34 cellular contexts compared by ENCODE assay signal in genomic region chr18:57091231-57091630, GRCh38. TPM values are rescaled to one million over a fixed set of nuclear protein-coding genes. Genes with fewer than 3 reads are reported as not detected.
"Had no signal": no experiment of that assay in that cellular context is flagged by ENCODE, and none has a peak within 500 bp of the region (broad histone marks: within the 10 kb centered on the region; RNA-seq: fewer than 3 reads in every experiment).

No MANE protein-coding gene starts in this region.

- H3K36me3 ChIP-seq: ascending aorta, cardiac muscle cell had no signal

- DNase-seq: activated B cell treated with CpG ODN at 0.5 μM for 24 hours; activated CD4-positive, alpha-beta memory T cell treated with anti-CD3 and anti-CD28 coated beads for 36 hours; activated CD4-positive, alpha-beta T cell treated with anti-CD3 and anti-CD28 coated beads for 4 hours; activated CD4-positive, alpha-beta T cell treated with anti-CD3 and anti-CD28 coated beads, Interleukin-2, amount 10 ng/mL, durations not matched to agents 24 days and 14 days; activated CD4-positive, alpha-beta T cell treated with anti-CD3 and anti-CD28 coated beads, Interleukin-2, amount 50 U/mL, for 1 hour; activated CD4-positive, alpha-beta T cell treated with anti-CD3 and anti-CD28 coated beads, Interleukin-2, amount 50 U/mL, for 4 hours; activated CD4-positive, CD25-positive, alpha-beta regulatory T cell treated with anti-CD3 and anti-CD28 coated beads, Interleukin-2, amount 50 U/mL, for 72 hours; activated CD8-positive, alpha-beta memory T cell treated with anti-CD3 and anti-CD28 coated beads, Interleukin-2, amount 50 U/mL, for 4 hours; activated CD8-positive, alpha-beta T cell treated with anti-CD3 and anti-CD28 coated beads for 36 hours; activated effector memory CD4-positive, alpha-beta T cell treated with Interleukin-2 at 50 U/mL for 16 hours; activated gamma-delta T cell; activated naive CD4-positive, alpha-beta T cell treated with anti-CD3 and anti-CD28 coated beads, Interleukin-2, amount 10 ng/mL, durations not matched to agents 7 days and 5 days; activated naive CD4-positive, alpha-beta T cell treated with Interleukin-2 at 50 U/mL for 16 hours; activated naive CD8-positive, alpha-beta T cell treated with anti-CD3 and anti-CD28 coated beads, Interleukin-2, amount 10 ng/mL, durations not matched to agents 7 days and 5 days; activated naive CD8-positive, alpha-beta T cell treated with anti-CD3 and anti-CD28 coated beads, Interleukin-2, amount 50 U/mL, for 24 hours; activated T-cell treated with anti-CD3 and anti-CD28 coated beads for 4 hours; activated T-cell treated with anti-CD3 and anti-CD28 coated beads, Interleukin-2, amount 50 U/mL, for 1 hour; activated T-cell treated with anti-CD3 and anti-CD28 coated beads, Interleukin-2, amount 50 U/mL, for 4 hours; amygdala; anterior cingulate cortex; caudate nucleus; cerebellar nuclear complex; T-helper 17 cell; T-helper 9 cell had no signal

- H3K27ac ChIP-seq: ascending aorta, cardiac muscle cell, VCaP had no signal

- H3K27me3 ChIP-seq: ascending aorta, cardiac muscle cell had no signal

- FAIRE-seq: bronchial epithelial cell, colon, TTC549 had no signal

- H3K9me3 ChIP-seq: ascending aorta had no signal

- H3K4me3 ChIP-seq: ascending aorta, cardiac muscle cell had no signal

- H3K4me1 ChIP-seq: ascending aorta had no signal

- ATAC-seq: activated CD8-positive, alpha-beta T cell treated with anti-CD3 and anti-CD28 coated beads for 36 hours; activated naive CD8-positive, alpha-beta T cell treated with anti-CD3 and anti-CD28 coated beads, Interleukin-2, amount 50 U/mL, for 24 hours; activated T-cell treated with anti-CD3 and anti-CD28 coated beads, Interleukin-2, amount 50 U/mL, for 4 hours; T-helper 17 cell had no signal

RNA-seq across cellular contexts. Expression of gene BOD1L2, which starts 55.7 kb away (rescaled TPM):
- total RNA-seq: activated B cell treated with CpG ODN at 0.5 μM for 24 hours; activated CD4-positive, alpha-beta memory T cell treated with anti-CD3 and anti-CD28 coated beads for 36 hours; activated CD4-positive, alpha-beta T cell treated with anti-CD3 and anti-CD28 coated beads, Interleukin-2, amount 10 ng/mL, durations not matched to agents 24 days and 14 days; activated CD8-positive, alpha-beta memory T cell treated with anti-CD3 and anti-CD28 coated beads for 36 hours; activated CD8-positive, alpha-beta T cell treated with anti-CD3 and anti-CD28 coated beads for 36 hours; activated naive CD8-positive, alpha-beta T cell treated with anti-CD3 and anti-CD28 coated beads, Interleukin-2, amount 10 ng/mL, durations not matched to agents 7 days and 5 days; activated T-cell treated with anti-CD3 and anti-CD28 coated beads, Interleukin-2, amount 50 U/mL, for 4 hours; activated T-helper 2 cell treated with anti-CD3 and anti-CD28 coated beads, Interferon-gamma antibody, Interleukin-2, Interleukin-4, amounts not matched to agents 10 μg/mL and 5 μg/mL and 100 μg/mL, durations not matched to agents 14 hours and 24 hours and 36 hours; ascending aorta; bronchial epithelial cell; cardiac muscle cell; T-helper 1 cell treated with Interleukin-12 subunit alpha and Interleukin-12 subunit beta and Interleukin-4 antibody, amounts not matched to agents 30 ng/mL and 1 ng/mL, for 36 hours; T-helper 17 cell had no signal
- polyA plus RNA-seq: adipose tissue, cardiac muscle cell had no signal
